Comparison of ENCODE assay signal across 10 cellular contexts in genomic region chr6:163392533-163392932, GRCh38. TPM values are rescaled to one million over a fixed set of nuclear protein-coding genes. Genes with fewer than 3 reads are reported as not detected.
DNase-seq lines count a peak whose midpoint lies in the region; ATAC-seq, FAIRE-seq and TF ChIP-seq lines count a peak whose summit lies in the region.
"Had no signal": no experiment of that assay in that cellular context is flagged by ENCODE, and none has a peak within 500 bp of the region (broad histone marks: within the 10 kb centered on the region; RNA-seq: fewer than 3 reads in every experiment).

No MANE protein-coding gene starts in this region.

- H3K9me3 ChIP-seq in GM12878 (replicated peaks; ENCODE audit: control insufficient read depth, insufficient read depth, low read length) (no peaks in the 10 kb centered on the region), right cardiac atrium (ENCODE audit: control insufficient read depth, low read length) (no peaks in the 10 kb centered on the region), subcutaneous abdominal adipose tissue (ENCODE audit: control insufficient read depth in 5 of 5, low read length in 5 of 5) (no peaks in the 10 kb centered on the region), transverse colon (no peaks in the 10 kb centered on the region)
- H3K9me3 ChIP-seq: SJCRH30 had no signal

- TF ChIP-seq POLR2A in GM12878 (IDR thresholded peaks at IDR 0.05; ENCODE audit: low read depth, low read length), result no peak
- no peak for TF ChIP-seq POLR2A in transverse colon (IDR thresholded peaks at IDR 0.05)

- no peak overlapping the region for H3K27ac ChIP-seq in GM12878 (ENCODE audit: control insufficient read depth, insufficient read depth)
- H3K27ac ChIP-seq in right cardiac atrium (ENCODE audit: low read length), result no peak overlapping the region
- peak overlapping the region; percentile 83 for H3K27ac ChIP-seq in subcutaneous abdominal adipose tissue (ENCODE audit: low read depth, low read length)
- H3K27ac ChIP-seq in transverse colon, result no peak overlapping the region
- H3K27ac ChIP-seq: SJCRH30 had no signal

- intact Hi-C loops in GM12878 (cut with micrococcal nuclease; ENCODE audit: unreplicated experiment) (no loop called here), right cardiac atrium (cut with DNase I) (no loop called here), transverse colon (cut with DNase I; ENCODE audit: low total_unique reads) (no loop called here)

- H3K4me1 ChIP-seq in GM12878 (ENCODE audit: control insufficient read depth, insufficient read depth, low read length) (no peaks in the 10 kb centered on the region; the same call in 1 of the 2 replicates), right cardiac atrium (ENCODE audit: control insufficient read depth, insufficient read depth, low read length) (peaks cover 6% of the 10 kb centered on the region), subcutaneous abdominal adipose tissue (ENCODE audit: control insufficient read depth in 5 of 5, insufficient read depth in 5 of 5, low read length in 5 of 5) (peaks cover 0 to 40% (median 31%) of the 10 kb centered on the region in 5 donors), transverse colon (peaks cover 0 to 6% (median 0%) of the 10 kb centered on the region in 4 donors)

- WGBS in GM12878 (ENCODE audit: insufficient coverage, insufficient replicate concordance, low lambda C conversion rate, missing lambda C conversion rate), result 50% methylated on average over 2 of the region's 2 CpGs
- WGBS in right cardiac atrium, result 4% methylated on average over 2 of the region's 2 CpGs
- WGBS in transverse colon (ENCODE audit: low coverage in 1 of 2), 2 donors, result 18 to 21% methylated on average over 2 of the region's 2 CpGs

- ATAC-seq in GM12878 (no peak), right cardiac atrium (peak; percentile 80 to 92)

- in situ Hi-C loops in GM12878 (cut with MboI) (no loop called here), transverse colon (cut with MboI; ENCODE audit: low pct_ligation_motif_present in 1 of 4, low pct_unique_long_range_greater_than_20kb in 1 of 4, low sequenced_read_pairs in 3 of 4) (no loop called here)

- no TSS peak for BruUV-seq in GM12878 (replicated peaks; lab: Mats Ljungman, UMichigan)

- no peak overlapping the region for H3K4me2 ChIP-seq in GM12878 (ENCODE audit: control insufficient read depth, insufficient read depth)

- no peak overlapping the region for H2AFZ ChIP-seq in GM12878 (ENCODE audit: control insufficient read depth, low read depth, low read length)

- peak; percentile 48 for DNase-seq in M059J (ENCODE audit: low read depth)
- no peak for DNase-seq in GM12878 (ENCODE audit: low read depth, low spot score)
- DNase-seq in right cardiac atrium, result peak; percentile 75 to 86 (median 79)
- DNase-seq in NCI-H82 treated with DMSO at 0.1 percent for 48 hours (lab: John Stamatoyannopoulos, UW; ENCODE audit: unreplicated experiment), result no peak
- DNase-seq in KG1 (lab: John Stamatoyannopoulos, UW), result no peak
- no peak for DNase-seq in transverse colon
- DNase-seq: glutamatergic neuron, NCI-H1092 had no signal

- FAIRE-seq in GM12878 (lab: Jason Lieb, UNC), result no peak

- H3K4me3 ChIP-seq in GM12878, result no peak overlapping the region
- H3K4me3 ChIP-seq in right cardiac atrium (ENCODE audit: low read length), result no peak overlapping the region
- peak overlapping the region in 1 of 5 donors; percentile 28 for H3K4me3 ChIP-seq in subcutaneous abdominal adipose tissue (ENCODE audit: low read depth in 1 of 5, low read length in 5 of 5)
- no peak overlapping the region for H3K4me3 ChIP-seq in transverse colon
- H3K4me3 ChIP-seq: SJCRH30 had no signal

- H3K79me2 ChIP-seq in GM12878 (ENCODE audit: control insufficient read depth, insufficient read depth, low read length), result no peaks in the 10 kb centered on the region

- TF ChIP-seq RAD21 in GM12878 (IDR thresholded peaks at IDR 0.05; ENCODE audit: insufficient read depth, low read depth, low read length), result no peak

- H3K9ac ChIP-seq in GM12878 (ENCODE audit: control insufficient read depth, insufficient read depth, low read length) (no peak overlapping the region), subcutaneous abdominal adipose tissue (ENCODE audit: low read length in 5 of 5) (peak overlapping the region in 1 of 5 donors; percentile 19)

- no peak for TF ChIP-seq EP300 in GM12878 (IDR thresholded peaks at IDR 0.05; ENCODE audit: borderline replicate concordance in 1 of 2, control insufficient read depth in 1 of 2, low read depth in 2 of 2, low read length in 2 of 2)
- TF ChIP-seq EP300 in transverse colon (IDR thresholded peaks at IDR 0.05; ENCODE audit: low read depth), result no peak

- H3K27me3 ChIP-seq in GM12878 (replicated peaks in 1 of 2; ENCODE audit: control insufficient read depth in 2 of 2, insufficient read depth in 2 of 2, low read length in 1 of 2) (no peaks in the 10 kb centered on the region), right cardiac atrium (ENCODE audit: control insufficient read depth, insufficient read depth) (no peaks in the 10 kb centered on the region), subcutaneous abdominal adipose tissue (ENCODE audit: control insufficient read depth in 5 of 5, insufficient read depth in 4 of 5, low read length in 5 of 5) (no peaks in the 10 kb centered on the region), transverse colon (no peaks in the 10 kb centered on the region)
- H3K27me3 ChIP-seq: SJCRH30 had no signal

- RAD21 ChIA-PET in GM12878 (lab: Charles Lee; ENCODE audit: unreplicated experiment), result no interaction called here

- H4K20me1 ChIP-seq in GM12878 (ENCODE audit: control insufficient read depth, insufficient read depth), result no peaks in the 10 kb centered on the region

- CTCF ChIA-PET in GM12878 (lab: Yijun Ruan, JAX), result interaction anchor here (1.3 to 1.5 kb wide), 2 partner anchors 11 to 14 kb away, joined by 3 to 4 read pairs; no protein-coding TSS in a partner anchor

- no peak for TF ChIP-seq CTCF in GM12878 (IDR thresholded peaks at IDR 0.05 in 2 of 3, conservative IDR thresholded peaks at IDR 0.05 in 1 of 3; ENCODE audit: control insufficient read depth in 2 of 3, extremely low read depth in 1 of 3, insufficient read depth in 1 of 3, low read depth in 3 of 3, low read length in 3 of 3)
- TF ChIP-seq CTCF in transverse colon (IDR thresholded peaks at IDR 0.05), result no peak

- SMC1A ChIA-PET in GM12878 (lab: Charles Lee; ENCODE audit: uncharacterized antibody, unreplicated experiment), result interaction anchor here (1.1 to 1.8 kb wide), 2 partner anchors 8 to 14 kb away, joined by 3 to 4 read pairs; no protein-coding TSS in a partner anchor

- POLR2A ChIA-PET in GM12878 (lab: Charles Lee), result no interaction called here

- H3K36me3 ChIP-seq in GM12878 (ENCODE audit: control insufficient read depth in 2 of 2, insufficient read depth in 2 of 2, low read length in 1 of 2) (no peaks in the 10 kb centered on the region), subcutaneous abdominal adipose tissue (ENCODE audit: control insufficient read depth in 5 of 5, insufficient read depth in 5 of 5, low read length in 5 of 5) (no peaks in the 10 kb centered on the region), transverse colon (no peaks in the 10 kb centered on the region)
- H3K36me3 ChIP-seq: SJCRH30 had no signal

TF ChIP-seq in GM12878, 131 proteins besides CTCF, POLR2A, EP300 and RAD21:
- TF ChIP-seq DPF2 (IDR thresholded peaks at IDR 0.05) (no peak), PKNOX1 (IDR thresholded peaks at IDR 0.05) (peak; percentile 59), STAT1 (conservative IDR thresholded peaks at IDR 0.05) (no peak), FOS (IDR thresholded peaks at IDR 0.05; ENCODE audit: borderline replicate concordance, extremely low read depth, insufficient read length) (no peak)

RNA-seq across cellular contexts. Expression of gene QKI, which starts 22.0 kb away (rescaled TPM):
- total RNA-seq in M059J (2014; rRNA removed; shearing (Covaris generic)), result 106 and 142 TPM in 2 replicates
- 93.7 and 101 TPM in 2 replicates for total RNA-seq in GM12878 (2013; cell fraction: nucleolus; rRNA removed)
- total RNA-seq in GM12878 (2014; rRNA removed) (43.7 and 46.4 TPM in 2 replicates), GM12878 (2014; rRNA removed; fragmentation: Illumina TruSeq; extraction: Trizol) (47.8 and 52.5 TPM in 2 replicates), GM12878 (2021) (50.7 and 54.5 TPM in 2 replicates), right cardiac atrium (100 to 1,000 TPM; 373 to 415 (median 375) TPM), transverse colon (10 to 100 TPM in 3 of 4 donors, 1 to 10 TPM in 1; 8.4 to 41.8 (median 22.7) TPM)
- 28.6 TPM for polyA plus RNA-seq in GM12878 (2011; ENCODE audit: low read depth)
- polyA plus RNA-seq in GM12878 (2011; rRNA removed) (62.3 and 68.4 TPM in 2 replicates), GM12878 (2014; fragmentation: Illumina TruSeq; extraction: Trizol) (54.6 and 72.5 TPM in 2 replicates), GM12878 (2014; fragmentation: Nextera tagmentation; extraction: Ambion mirVana) (10 to 100 TPM; 10.7 to 27.1 TPM), GM12878 (2014; rRNA removed) (31.4 and 35.0 TPM in 2 replicates), GM12878 (2016; fragmentation: Nextera tagmentation; extraction: Ambion mirVana) (1 to 10 TPM; 4.7 to 4.8 TPM), right cardiac atrium (100 TPM)
- polyA plus RNA-seq in GM12878 (2011; cell fraction: cytosol; rRNA removed), result 73.9 and 89.7 TPM in 2 replicates
- 42.5 and 60.8 TPM in 2 replicates for polyA plus RNA-seq in GM12878 (2011; cell fraction: nucleus; rRNA removed)
- polyA plus RNA-seq in GM12878 (2012), result 15.4 and 24.9 TPM in 2 replicates
- 203 and 222 TPM in 2 replicates for polyA minus RNA-seq in GM12878 (2011; rRNA and poly(A)+ RNA removed)
- 55.9 and 69.2 TPM in 2 replicates for polyA minus RNA-seq in GM12878 (2011; cell fraction: cytosol; rRNA and poly(A)+ RNA removed)
- 55.2 and 80.6 TPM in 2 replicates for polyA minus RNA-seq in GM12878 (2011; cell fraction: nucleus; rRNA and poly(A)+ RNA removed)

Comparison
In these comparisons a context has a peak if more than half of its experiments do, and no peak if none do; other contexts are left out.
1. DNase-seq: peak in M059J (single experiment) and right cardiac atrium (3 of 3); none in GM12878 (single experiment), NCI-H82 treated with DMSO at 0.1 percent for 48 hours (single experiment), KG1 (single experiment) and transverse colon (single experiment).